Comparison of ENCODE assay signal across 10 cellular contexts in genomic region chr3:9500108-9501050, GRCh38. TPM values are rescaled to one million over a fixed set of nuclear protein-coding genes. Genes with fewer than 3 reads are reported as not detected.
A peak's percentile ranks its signal among the peaks of the same experiment; 100 is the strongest.
DNase-seq lines count a peak whose midpoint lies in the region; ATAC-seq and TF ChIP-seq lines count a peak whose summit lies in the region.
"Had no signal": no experiment of that assay in that cellular context is flagged by ENCODE, and none has a peak within 500 bp of the region (broad histone marks: within the 10 kb centered on the region; RNA-seq: fewer than 3 reads in every experiment).

No MANE protein-coding gene starts in this region.

- H3K79me2 ChIP-seq in Loucy (ENCODE audit: insufficient read depth, low read length): no peaks in the 10 kb centered on the region
- H3K79me2 ChIP-seq in mesendoderm (ENCODE audit: control insufficient read depth, insufficient read depth, low read length): no peaks in the 10 kb centered on the region

- H3K18ac ChIP-seq in mesendoderm (ENCODE audit: low read length): no peak overlapping the region

- peak overlapping the region; percentile 74 for H3K56ac ChIP-seq in mesendoderm (ENCODE audit: low read length)

- ATAC-seq in stimulated activated effector memory CD8-positive, alpha-beta T cell treated with anti-CD3 and anti-CD28 coated beads, Interleukin-12 subunit alpha, Interleukin-12 subunit beta, amount 100 ng/mL, for 72 hours: peak; percentile 82

- no peak overlapping the region for H2BK120ac ChIP-seq in mesendoderm (ENCODE audit: low read depth, low read length)

- no peak overlapping the region for H3K4me3 Mint-ChIP-seq in activated CD4-positive, alpha-beta T cell treated with anti-CD3 and anti-CD28 coated beads, Interleukin-2, amount 10 ng/mL, durations not matched to agents 24 days and 14 days
- no peak overlapping the region for H3K4me3 Mint-ChIP-seq in stimulated activated effector memory CD8-positive, alpha-beta T cell treated with anti-CD3 and anti-CD28 coated beads, Interleukin-12 subunit alpha, Interleukin-12 subunit beta, amount 100 ng/mL, for 72 hours

- H3K4me3 ChIP-seq in Loucy (ENCODE audit: low read length, poor library complexity, severe bottlenecking): no peak overlapping the region
- H3K4me3 ChIP-seq in mesendoderm (ENCODE audit: low read length): peak overlapping the region; percentile 50

- H3K79me1 ChIP-seq in mesendoderm (ENCODE audit: low read length): no peaks in the 10 kb centered on the region

- no peak overlapping the region for H3K27ac ChIP-seq in mesendoderm (ENCODE audit: low read depth, low read length)
- H3K27ac ChIP-seq: neutrophil had no signal

- H3K4me1 ChIP-seq in Loucy (ENCODE audit: insufficient read depth, low read length, poor library complexity, severe bottlenecking) (no peaks in the 10 kb centered on the region), mesendoderm (ENCODE audit: control insufficient read depth, low read depth, low read length) (no peaks in the 10 kb centered on the region)
- H3K4me1 ChIP-seq: Caco-2 had no signal

- no peak overlapping the region for H3K23ac ChIP-seq in mesendoderm (ENCODE audit: low read length)

- intact Hi-C loops in activated CD4-positive, alpha-beta T cell treated with anti-CD3 and anti-CD28 coated beads, Interleukin-2, amount 10 ng/mL, durations not matched to agents 24 days and 14 days (cut with micrococcal nuclease): loop anchor here (5.0 to 10.0 kb wide), 3 partner anchors 148 to 526 kb away; no protein-coding TSS in a partner anchor

- H3K9me2 ChIP-seq in Loucy (replicated peaks; ENCODE audit: low read depth, low read length): no peaks in the 10 kb centered on the region

- H3K36me3 Mint-ChIP-seq in activated CD4-positive, alpha-beta T cell treated with anti-CD3 and anti-CD28 coated beads, Interleukin-2, amount 10 ng/mL, durations not matched to agents 24 days and 14 days (ENCODE audit: low read depth): no peaks in the 10 kb centered on the region
- H3K36me3 Mint-ChIP-seq in stimulated activated effector memory CD8-positive, alpha-beta T cell treated with anti-CD3 and anti-CD28 coated beads, Interleukin-12 subunit alpha, Interleukin-12 subunit beta, amount 100 ng/mL, for 72 hours: no peaks in the 10 kb centered on the region

- DNase-seq in NCI-H2196 (lab: John Stamatoyannopoulos, UW; ENCODE audit: unreplicated experiment) (peak; percentile 6), NCI-H2196 treated with DMSO at 0.1 percent for 48 hours (lab: John Stamatoyannopoulos, UW; ENCODE audit: unreplicated experiment) (no peak), mesendoderm (peak; percentile 86), NCI-H345 treated with DMSO at 0.1 percent for 48 hours (lab: John Stamatoyannopoulos, UW; ENCODE audit: unreplicated experiment) (no peak)
- DNase-seq in activated CD4-positive, alpha-beta T cell treated with anti-CD3 and anti-CD28 coated beads, Interleukin-2, amount 10 ng/mL, durations not matched to agents 24 days and 14 days: peak; percentile 92
- peak; percentile 47 for DNase-seq in effector CD4-positive, alpha-beta T cell
- DNase-seq in stimulated activated effector memory CD8-positive, alpha-beta T cell treated with anti-CD3 and anti-CD28 coated beads, Interleukin-12 subunit alpha, Interleukin-12 subunit beta, amount 100 ng/mL, for 72 hours (ENCODE audit: low spot score in 2 of 2): peak; percentile 72 to 85

- H3K4me2 ChIP-seq in Loucy (ENCODE audit: low read depth, low read length, poor library complexity, severe bottlenecking) (no peak overlapping the region), mesendoderm (ENCODE audit: low read length) (peak overlapping the region; percentile 98)

- no peak overlapping the region for H2AFZ ChIP-seq in Loucy (ENCODE audit: low read length)

- no peak overlapping the region for H4K5ac ChIP-seq in mesendoderm (ENCODE audit: low read length)

- no peak overlapping the region for H2AK5ac ChIP-seq in mesendoderm (ENCODE audit: low read length)

- H3K9ac ChIP-seq in Loucy (ENCODE audit: low read depth, low read length, poor library complexity, severe bottlenecking) (no peak overlapping the region), mesendoderm (ENCODE audit: low read length) (peak overlapping the region; percentile 68)

- H4K8ac ChIP-seq in mesendoderm (ENCODE audit: low read depth, low read length): no peak overlapping the region

- no CpG with 5 or more reads among the region's 39 CpGs for WGBS in mesendoderm (ENCODE audit: extremely low coverage, insufficient coverage, low lambda C conversion rate)

- H3K9me3 Mint-ChIP-seq in activated CD4-positive, alpha-beta T cell treated with anti-CD3 and anti-CD28 coated beads, Interleukin-2, amount 10 ng/mL, durations not matched to agents 24 days and 14 days: no peaks in the 10 kb centered on the region
- H3K9me3 Mint-ChIP-seq in stimulated activated effector memory CD8-positive, alpha-beta T cell treated with anti-CD3 and anti-CD28 coated beads, Interleukin-12 subunit alpha, Interleukin-12 subunit beta, amount 100 ng/mL, for 72 hours: no peaks in the 10 kb centered on the region

- no peak overlapping the region for H2BK5ac ChIP-seq in mesendoderm (ENCODE audit: low read length)

- H3K36me3 ChIP-seq in Loucy (ENCODE audit: insufficient read depth, low read length): no peaks in the 10 kb centered on the region
- no peaks in the 10 kb centered on the region for H3K36me3 ChIP-seq in mesendoderm (ENCODE audit: control insufficient read depth, insufficient read depth, low read length)
- H3K36me3 ChIP-seq: neutrophil had no signal

- no peak overlapping the region for H3K4ac ChIP-seq in mesendoderm (ENCODE audit: low read depth, low read length)

- H2BK15ac ChIP-seq in mesendoderm (replicated peaks; ENCODE audit: low read depth): no peak overlapping the region

- H3K27me3 ChIP-seq in Loucy (ENCODE audit: insufficient read depth, low read length, poor library complexity, severe bottlenecking) (no peaks in the 10 kb centered on the region), mesendoderm (ENCODE audit: insufficient read depth, low read length, poor library complexity) (no peaks in the 10 kb centered on the region)

- H3K27ac Mint-ChIP-seq in activated CD4-positive, alpha-beta T cell treated with anti-CD3 and anti-CD28 coated beads, Interleukin-2, amount 10 ng/mL, durations not matched to agents 24 days and 14 days: no peak overlapping the region
- no peak overlapping the region for H3K27ac Mint-ChIP-seq in stimulated activated effector memory CD8-positive, alpha-beta T cell treated with anti-CD3 and anti-CD28 coated beads, Interleukin-12 subunit alpha, Interleukin-12 subunit beta, amount 100 ng/mL, for 72 hours

- TF ChIP-seq CTCF in Loucy (conservative IDR thresholded peaks at IDR 0.05; ENCODE audit: low read length): peak; percentile 79

- H3K27me3 Mint-ChIP-seq in activated CD4-positive, alpha-beta T cell treated with anti-CD3 and anti-CD28 coated beads, Interleukin-2, amount 10 ng/mL, durations not matched to agents 24 days and 14 days: peaks cover 27% of the 10 kb centered on the region

- no peaks in the 10 kb centered on the region for H4K20me1 ChIP-seq in Loucy (ENCODE audit: insufficient read depth, low read length, poor library complexity, severe bottlenecking)

- no peaks in the 10 kb centered on the region for H3K9me3 ChIP-seq in Loucy (ENCODE audit: insufficient read depth, low read depth, low read length)
- H3K9me3 ChIP-seq: Caco-2, neutrophil had no signal

- H3K4me1 Mint-ChIP-seq in activated CD4-positive, alpha-beta T cell treated with anti-CD3 and anti-CD28 coated beads, Interleukin-2, amount 10 ng/mL, durations not matched to agents 24 days and 14 days: peaks cover 7% of the 10 kb centered on the region
- peaks cover 18% of the 10 kb centered on the region for H3K4me1 Mint-ChIP-seq in stimulated activated effector memory CD8-positive, alpha-beta T cell treated with anti-CD3 and anti-CD28 coated beads, Interleukin-12 subunit alpha, Interleukin-12 subunit beta, amount 100 ng/mL, for 72 hours

- H3F3A ChIP-seq in Loucy (ENCODE audit: low read depth): no peaks in the 10 kb centered on the region

RNA-seq across cellular contexts. Expression of gene LHFPL4, which starts 53.2 kb away (rescaled TPM):
- total RNA-seq in activated CD4-positive, alpha-beta T cell treated with anti-CD3 and anti-CD28 coated beads, Interleukin-2, amount 10 ng/mL, durations not matched to agents 24 days and 14 days: not detected in 2 replicates
- 1.3 TPM for polyA plus RNA-seq in mesendoderm (2013, experiment 1 of 2)
- 1.4 TPM for polyA plus RNA-seq in mesendoderm (2013, experiment 2 of 2)
- total RNA-seq: Caco-2 had no signal

Comparison
In these comparisons a context has a peak if more than half of its experiments do, and no peak if none do; other contexts are left out.
1. DNase-seq: peak in NCI-H2196 (single experiment), activated CD4-positive, alpha-beta T cell treated with anti-CD3 and anti-CD28 coated beads, Interleukin-2, amount 10 ng/mL, durations not matched to agents 24 days and 14 days (single experiment), effector CD4-positive, alpha-beta T cell (single experiment), mesendoderm (single experiment) and stimulated activated effector memory CD8-positive, alpha-beta T cell treated with anti-CD3 and anti-CD28 coated beads, Interleukin-12 subunit alpha, Interleukin-12 subunit beta, amount 100 ng/mL, for 72 hours (2 of 2); none in NCI-H2196 treated with DMSO at 0.1 percent for 48 hours (single experiment) and NCI-H345 treated with DMSO at 0.1 percent for 48 hours (single experiment).